7 cellular contexts compared by ENCODE assay signal in the genomic region with DNA sequence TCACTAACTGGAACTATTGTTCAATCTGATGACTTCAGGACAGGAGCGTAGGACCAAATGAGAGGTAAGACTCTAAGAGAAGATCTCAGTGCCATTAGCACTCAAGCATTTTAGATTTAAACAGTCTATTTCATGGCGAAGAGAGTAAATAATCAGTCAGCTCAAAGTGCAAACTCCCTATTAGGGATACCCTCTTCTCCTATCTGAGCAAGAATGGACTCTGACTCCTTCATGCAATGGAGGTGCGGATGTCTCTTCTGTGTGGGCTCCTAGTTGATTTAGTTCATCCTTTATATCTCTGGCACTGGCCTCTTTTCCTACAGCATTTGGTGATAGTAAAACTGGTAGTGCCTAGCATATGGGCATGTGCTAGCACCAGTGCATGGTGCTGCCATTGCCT.
"Had no signal": no experiment of that assay in that cellular context is flagged by ENCODE, and none has a peak within 500 bp of the region (broad histone marks: within the 10 kb centered on the region; RNA-seq: fewer than 3 reads in every experiment).

No MANE protein-coding gene starts in this region.

- H3K4me3 Mint-ChIP-seq: IgD-negative memory B cell had no signal

- H3K27ac ChIP-seq: HL-60 had no signal

- H3K27ac Mint-ChIP-seq: IgD-negative memory B cell had no signal

- FAIRE-seq: HTR-8/SVneo, K562 had no signal

- ATAC-seq: K562 had no signal

- H3K4me1 Mint-ChIP-seq: IgD-negative memory B cell had no signal

- H3K4me3 ChIP-seq: K562 had no signal

- H3K27me3 Mint-ChIP-seq: IgD-negative memory B cell had no signal

- DNase-seq: IMR-90, KBM-7, KG1 had no signal
